9 cellular contexts compared by ENCODE assay signal in the genomic region with DNA sequence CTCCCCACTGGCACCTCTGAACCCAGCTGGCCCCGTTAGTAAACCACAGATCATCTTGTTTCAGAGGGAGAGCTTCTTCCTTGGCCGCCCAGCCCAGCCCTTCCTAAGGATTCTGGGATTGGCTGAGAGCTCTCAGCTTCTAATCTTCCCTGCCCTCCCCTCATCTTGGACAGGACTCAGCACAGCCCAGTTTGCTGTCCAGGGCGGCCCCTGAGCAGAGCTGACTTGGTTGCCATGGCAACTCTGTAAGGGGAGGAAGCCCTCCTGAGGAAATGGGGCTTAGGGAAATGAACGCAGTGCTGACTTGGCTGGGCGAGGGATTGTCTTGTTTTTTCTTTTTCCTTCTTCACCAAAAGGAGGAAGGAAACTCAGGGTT. TPM values are rescaled to one million over a fixed set of nuclear protein-coding genes. Genes with fewer than 3 reads are reported as not detected.
DNase-seq lines count a peak whose midpoint lies in the region; ATAC-seq and TF ChIP-seq lines count a peak whose summit lies in the region.
"Had no signal": no experiment of that assay in that cellular context is flagged by ENCODE, and none has a peak within 500 bp of the region (broad histone marks: within the 10 kb centered on the region; RNA-seq: fewer than 3 reads in every experiment).

No MANE protein-coding gene starts in this region.

- no peak for DNase-seq in stimulated activated naive CD8-positive, alpha-beta T cell treated with anti-CD3 and anti-CD28 coated beads, Interleukin-15, amount 100 ng/mL, for 72 hours
- DNase-seq in brain microvascular endothelial cell = peak; percentile 22
- peak; percentile 71 for DNase-seq in medulla oblongata (ENCODE audit: extremely low spot score)
- DNase-seq in posterior vena cava (ENCODE audit: low spot score) = no peak
- DNase-seq in CD4-positive, alpha-beta memory T cell = no peak

- H3K27me3 ChIP-seq in brain microvascular endothelial cell (replicated peaks) = no peaks in the 10 kb centered on the region
- no peaks in the 10 kb centered on the region for H3K27me3 ChIP-seq in CD4-positive, alpha-beta memory T cell (ENCODE audit: insufficient read depth, low read length)

- H3K36me3 Mint-ChIP-seq in stimulated activated naive CD8-positive, alpha-beta T cell treated with anti-CD3 and anti-CD28 coated beads, Interleukin-15, Interleukin-2, amounts not matched to agents 100 ng/mL and 50 ng/mL, for 24 hours (ENCODE audit: low read depth) = no peaks in the 10 kb centered on the region
- H3K36me3 Mint-ChIP-seq in CD4-positive, alpha-beta memory T cell = no peaks in the 10 kb centered on the region

- no peak for ATAC-seq in stimulated activated naive CD8-positive, alpha-beta T cell treated with anti-CD3 and anti-CD28 coated beads, Interleukin-15, amount 100 ng/mL, for 72 hours
- ATAC-seq in HG02870 (IDR thresholded peaks at IDR 0.05; ENCODE audit: unreplicated experiment) = no peak
- no peak for ATAC-seq in HG03378 (IDR thresholded peaks at IDR 0.05; ENCODE audit: unreplicated experiment)

- no peaks in the 10 kb centered on the region for H3K9me3 Mint-ChIP-seq in stimulated activated naive CD8-positive, alpha-beta T cell treated with anti-CD3 and anti-CD28 coated beads, Interleukin-15, Interleukin-2, amounts not matched to agents 100 ng/mL and 50 ng/mL, for 24 hours
- H3K9me3 Mint-ChIP-seq in stimulated activated naive CD8-positive, alpha-beta T cell treated with anti-CD3 and anti-CD28 coated beads, Interleukin-15, amount 100 ng/mL, for 72 hours = no peaks in the 10 kb centered on the region
- no peaks in the 10 kb centered on the region for H3K9me3 Mint-ChIP-seq in CD4-positive, alpha-beta memory T cell

- H3K4me3 ChIP-seq in brain microvascular endothelial cell (ENCODE audit: low read depth, low read length) = no peak overlapping the region
- no peak overlapping the region for H3K4me3 ChIP-seq in CD4-positive, alpha-beta memory T cell (ENCODE audit: low read length in 2 of 2)

- no peak overlapping the region for H3K27ac ChIP-seq in brain microvascular endothelial cell
- H3K27ac ChIP-seq in CD4-positive, alpha-beta memory T cell (ENCODE audit: low read depth, low read length) = no peak overlapping the region
- H3K27ac ChIP-seq: HL-60 had no signal

- peaks cover 24% of the 10 kb centered on the region for H3K4me1 Mint-ChIP-seq in stimulated activated naive CD8-positive, alpha-beta T cell treated with anti-CD3 and anti-CD28 coated beads, Interleukin-15, Interleukin-2, amounts not matched to agents 100 ng/mL and 50 ng/mL, for 24 hours (ENCODE audit: low read depth)
- peaks cover 40% of the 10 kb centered on the region for H3K4me1 Mint-ChIP-seq in stimulated activated naive CD8-positive, alpha-beta T cell treated with anti-CD3 and anti-CD28 coated beads, Interleukin-15, amount 100 ng/mL, for 72 hours
- H3K4me1 Mint-ChIP-seq in CD4-positive, alpha-beta memory T cell = peaks cover 2 to 22% (median 6%) of the 10 kb centered on the region in 4 donors

- CTCF ChIA-PET in CD4-positive, alpha-beta memory T cell (lab: Charles Lee; ENCODE audit: partially characterized antibody) = interaction anchor here (0.7 to 1.4 kb wide), 4 partner anchors 11 to 89 kb away, joined by 3 to 4 read pairs (median 4); no protein-coding TSS in a partner anchor

- no peaks in the 10 kb centered on the region for H3K27me3 Mint-ChIP-seq in stimulated activated naive CD8-positive, alpha-beta T cell treated with anti-CD3 and anti-CD28 coated beads, Interleukin-15, Interleukin-2, amounts not matched to agents 100 ng/mL and 50 ng/mL, for 24 hours
- H3K27me3 Mint-ChIP-seq in stimulated activated naive CD8-positive, alpha-beta T cell treated with anti-CD3 and anti-CD28 coated beads, Interleukin-15, amount 100 ng/mL, for 72 hours = no peaks in the 10 kb centered on the region
- H3K27me3 Mint-ChIP-seq in CD4-positive, alpha-beta memory T cell = peaks cover 3 to 4% of the 10 kb centered on the region in 2 donors

- POLR2A ChIA-PET in CD4-positive, alpha-beta memory T cell (lab: Charles Lee; ENCODE audit: partially characterized antibody) = no interaction called here

- in situ Hi-C loops in brain microvascular endothelial cell (cut with HindIII; ENCODE audit: low pct_ligation_motif_present, low sequenced_read_pairs) = no loop called here

- H3K36me3 ChIP-seq in brain microvascular endothelial cell (replicated peaks) = no peaks in the 10 kb centered on the region
- no peaks in the 10 kb centered on the region for H3K36me3 ChIP-seq in CD4-positive, alpha-beta memory T cell (ENCODE audit: insufficient read depth, low read length)

- H3K9me3 ChIP-seq in CD4-positive, alpha-beta memory T cell (ENCODE audit: control insufficient read depth in 1 of 2, low read length in 2 of 2) = no peaks in the 10 kb centered on the region

- peak overlapping the region; percentile 66 for H3K27ac Mint-ChIP-seq in stimulated activated naive CD8-positive, alpha-beta T cell treated with anti-CD3 and anti-CD28 coated beads, Interleukin-15, Interleukin-2, amounts not matched to agents 100 ng/mL and 50 ng/mL, for 24 hours
- H3K27ac Mint-ChIP-seq in stimulated activated naive CD8-positive, alpha-beta T cell treated with anti-CD3 and anti-CD28 coated beads, Interleukin-15, amount 100 ng/mL, for 72 hours = peak overlapping the region in 1 of 2 donors; percentile 52
- peak overlapping the region in 1 of 7 donors; percentile 14 for H3K27ac Mint-ChIP-seq in CD4-positive, alpha-beta memory T cell

- no peak for TF ChIP-seq CTCF in brain microvascular endothelial cell (IDR thresholded peaks at IDR 0.05; ENCODE audit: low read depth, low read length, missing control alignments)

- no peak overlapping the region for H3K4me3 Mint-ChIP-seq in stimulated activated naive CD8-positive, alpha-beta T cell treated with anti-CD3 and anti-CD28 coated beads, Interleukin-15, Interleukin-2, amounts not matched to agents 100 ng/mL and 50 ng/mL, for 24 hours
- H3K4me3 Mint-ChIP-seq in stimulated activated naive CD8-positive, alpha-beta T cell treated with anti-CD3 and anti-CD28 coated beads, Interleukin-15, amount 100 ng/mL, for 72 hours = peak overlapping the region in 1 of 2 donors; percentile 18
- no peak overlapping the region for H3K4me3 Mint-ChIP-seq in CD4-positive, alpha-beta memory T cell

- H3K4me1 ChIP-seq in CD4-positive, alpha-beta memory T cell (ENCODE audit: insufficient read depth, low read length) = no peaks in the 10 kb centered on the region

- intact Hi-C loops in posterior vena cava (cut with DNase I) = loop anchor here (5.0 to 10.0 kb wide), 3 partner anchors 75 to 298 kb away; no protein-coding TSS in a partner anchor
- intact Hi-C loops in CD4-positive, alpha-beta memory T cell (cut with micrococcal nuclease) = no loop called here

RNA-seq across cellular contexts. Expression of gene APOL4, which starts 4.6 kb away (rescaled TPM):
- total RNA-seq in posterior vena cava = 1 to 10 TPM; 7.5 to 9.5 TPM
- not detected for total RNA-seq in CD4-positive, alpha-beta memory T cell
- polyA plus RNA-seq in CD4-positive, alpha-beta memory T cell = not detected

RNA-seq across cellular contexts. Expression of gene APOL3, which starts 36.5 kb away (rescaled TPM):
- 10 to 100 TPM; 54.5 to 69.2 TPM for total RNA-seq in posterior vena cava
- 100 to 1,000 TPM; 213 to 229 TPM for total RNA-seq in CD4-positive, alpha-beta memory T cell
- 100 to 1,000 TPM in 1 of 2 donors, 10 to 100 TPM in 1; 47.4 to 109 TPM for polyA plus RNA-seq in CD4-positive, alpha-beta memory T cell

RNA-seq across cellular contexts. Expression of gene APOL2, which starts 42.3 kb away (rescaled TPM):
- 10 to 100 TPM; 50.5 to 54.4 TPM for total RNA-seq in posterior vena cava
- 100 to 1,000 TPM in 1 of 2 experiments, 10 to 100 TPM in 1; 96.4 to 103 TPM for total RNA-seq in CD4-positive, alpha-beta memory T cell
- polyA plus RNA-seq in CD4-positive, alpha-beta memory T cell = 10 to 100 TPM; 24.4 to 27.0 TPM

RNA-seq across cellular contexts. Expression of gene APOL1, which starts 55.9 kb away (rescaled TPM):
- total RNA-seq in posterior vena cava = 10 to 100 TPM; 39.9 to 69.3 TPM
- 10 to 100 TPM; 27.5 to 31.2 TPM for total RNA-seq in CD4-positive, alpha-beta memory T cell
- 10 to 100 TPM in 1 of 2 donors, 1 to 10 TPM in 1; 6.3 to 24.9 TPM for polyA plus RNA-seq in CD4-positive, alpha-beta memory T cell

Comparison
In these comparisons a context has a peak if more than half of its experiments do, and no peak if none do; other contexts are left out.
1. DNase-seq: peak in brain microvascular endothelial cell (single experiment) and medulla oblongata (single experiment); none in stimulated activated naive CD8-positive, alpha-beta T cell treated with anti-CD3 and anti-CD28 coated beads, Interleukin-15, amount 100 ng/mL, for 72 hours (0 of 2), posterior vena cava (single experiment) and CD4-positive, alpha-beta memory T cell (0 of 5).
2. RNA of gene APOL4, which starts 4.6 kb away (total RNA-seq): 7.5 to 9.5 TPM in posterior vena cava; not detected in CD4-positive, alpha-beta memory T cell; every median in the first group is over 4 times any median in the second.